In the genomic region with DNA sequence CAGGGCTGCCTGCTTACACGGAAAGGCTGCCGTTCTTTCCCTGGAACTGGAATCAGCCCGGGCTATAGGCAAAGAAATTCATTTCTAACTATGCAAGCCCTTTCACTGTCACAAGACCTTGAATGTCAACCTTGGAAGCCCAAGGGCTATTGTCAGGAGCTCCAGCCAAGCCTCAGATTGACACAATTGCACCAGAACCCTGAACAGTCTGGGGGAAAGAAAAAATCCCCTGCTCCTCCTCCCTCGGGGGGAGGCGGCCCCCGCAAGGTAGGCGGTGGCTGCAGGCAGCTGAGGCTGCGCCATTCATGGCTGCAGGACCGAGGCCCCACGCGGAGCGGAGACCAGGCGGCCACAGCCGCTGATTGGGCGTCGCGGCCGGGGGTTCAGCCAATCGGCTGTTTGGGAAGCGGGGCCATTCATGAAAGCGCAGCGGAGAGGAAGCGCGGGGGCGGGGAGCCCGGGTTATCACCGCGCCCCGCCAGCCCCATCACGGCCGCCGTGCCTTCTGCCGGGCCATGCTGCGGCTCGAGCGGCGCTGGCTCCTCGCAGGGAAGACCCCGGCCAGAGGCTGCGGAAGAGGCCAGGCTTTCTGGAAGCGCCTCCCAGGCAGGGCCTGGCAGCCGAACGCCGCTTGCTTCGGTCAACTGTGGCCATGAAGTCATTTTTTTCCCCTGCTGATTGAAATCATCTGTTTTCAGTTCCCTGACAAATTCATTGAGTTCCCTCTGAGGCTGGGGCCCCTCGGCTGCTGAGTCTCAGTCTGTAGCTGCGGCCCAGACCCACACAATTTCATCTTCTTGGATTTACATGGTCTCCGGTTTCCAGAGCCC, we compare ENCODE assay signal across 8 cellular contexts. TPM values are rescaled to one million over a fixed set of nuclear protein-coding genes. Genes with fewer than 3 reads are reported as not detected.
A peak's percentile ranks its signal among the peaks of the same experiment; 100 is the strongest.
DNase-seq lines count a peak whose midpoint lies in the region; ATAC-seq and TF ChIP-seq lines count a peak whose summit lies in the region.

No MANE protein-coding gene starts in this region.

- H3K4me1 ChIP-seq in HCT116 (ENCODE audit: control insufficient read depth in 1 of 2, insufficient read depth in 2 of 2, low read length in 2 of 2), result peaks cover 18 to 36% of the 10 kb centered on the region in 2 experiments
- H3K4me1 ChIP-seq in breast epithelium, result peaks cover 16 to 23% of the 10 kb centered on the region in 2 donors
- H3K4me1 ChIP-seq in spleen, result peaks cover 18 to 54% (median 35%) of the 10 kb centered on the region in 6 donors

- no peak; the same call in 1 of the 2 replicates for TF ChIP-seq RAD21 in HCT116 (IDR thresholded peaks at IDR 0.05; ENCODE audit: low read depth)

- 2 to 11% (median 3%) methylated on average over 21 to 48 of the region's 48 CpGs for whole genome bisulfite sequencing in spleen, 5 donors

- TF ChIP-seq CTCF in HCT116 (IDR thresholded peaks at IDR 0.05 in 2 of 3, conservative IDR thresholded peaks at IDR 0.05 in 1 of 3; ENCODE audit: borderline replicate concordance in 1 of 3, insufficient read depth in 1 of 3, low read depth in 2 of 3, low read length in 2 of 3) (no peak), WI38 (IDR thresholded peaks at IDR 0.05; ENCODE audit: low read depth, low read length) (no peak), breast epithelium (IDR thresholded peaks at IDR 0.05) (no peak), spleen (IDR thresholded peaks at IDR 0.05 in 8 of 11, conservative IDR thresholded peaks at IDR 0.05 in 3 of 11) (peak in 1 of 11 experiments; percentile 16)

- ATAC-seq in HCT116, result peak; percentile 98

- RAD21 ChIA-PET in HCT116 (lab: Charles Lee; ENCODE audit: low non-redundant PET in 1 of 2, low total read pairs in 2 of 2, uncharacterized antibody in 2 of 2, unreplicated experiment in 2 of 2), result no interaction called here

- peak overlapping the region; percentile 47 to 57 for H3K4me3 ChIP-seq in HCT116 (replicated peaks in 1 of 2; ENCODE audit: low read depth in 1 of 2, low read length in 2 of 2)
- H3K4me3 ChIP-seq in WI38 (ENCODE audit: low read depth, low read length), result peak overlapping the region; percentile 54
- peak overlapping the region; percentile 36 to 65 (median 51) for H3K4me3 ChIP-seq in breast epithelium
- peak overlapping the region in 7 of 8 donors; percentile 20 to 62 (median 34) for H3K4me3 ChIP-seq in spleen

- no peaks in the 10 kb centered on the region for H3K36me3 ChIP-seq in HCT116 (ENCODE audit: control insufficient read depth in 1 of 2, insufficient read depth in 2 of 2, low read length in 2 of 2)
- H3K36me3 ChIP-seq in breast epithelium, result no peaks in the 10 kb centered on the region
- no peaks in the 10 kb centered on the region for H3K36me3 ChIP-seq in spleen

- no TSS peak for BruUV-seq in HCT116 (replicated peaks; lab: Mats Ljungman, UMichigan)

- H3K9me2 ChIP-seq in HCT116 (ENCODE audit: insufficient read depth), result no peaks in the 10 kb centered on the region

- H2AFZ ChIP-seq in HCT116 (ENCODE audit: low read depth, low read length, poor library complexity, severe bottlenecking), result peak overlapping the region; percentile 64

- intact Hi-C loops in HCT116 (cut with micrococcal nuclease), result loop anchor here (5.0 kb wide), 1 partner anchor 146 kb away; no protein-coding TSS in a partner anchor
- intact Hi-C loops in breast epithelium (cut with DNase I; ENCODE audit: low total_unique reads), result no loop called here
- intact Hi-C loops in spleen (cut with DNase I; ENCODE audit: low total_unique reads), result no loop called here

- H3K27me3 ChIP-seq in HCT116 (ENCODE audit: insufficient read depth, low read length), result no peaks in the 10 kb centered on the region
- H3K27me3 ChIP-seq in breast epithelium, result no peaks in the 10 kb centered on the region
- H3K27me3 ChIP-seq in spleen (replicated peaks in 1 of 7), result peaks cover 0 to 4% (median 0%) of the 10 kb centered on the region in 7 donors

- H3K79me2 ChIP-seq in HCT116 (ENCODE audit: insufficient read depth, low read length), result no peaks in the 10 kb centered on the region

- peak; percentile 33 for TF ChIP-seq POLR2A in HCT116 (IDR thresholded peaks at IDR 0.05; ENCODE audit: borderline replicate concordance, extremely low read depth, insufficient read depth, insufficient read length)
- no peak for TF ChIP-seq POLR2A in breast epithelium (IDR thresholded peaks at IDR 0.05)
- TF ChIP-seq POLR2A in spleen (IDR thresholded peaks at IDR 0.05), result peak in 1 of 3 donors; percentile 25

- H3K9me3 ChIP-seq in HCT116 (ENCODE audit: control insufficient read depth in 1 of 2, insufficient read depth in 1 of 2, low read depth in 1 of 2, low read length in 2 of 2) (no peaks in the 10 kb centered on the region), breast epithelium (no peaks in the 10 kb centered on the region), spleen (no peaks in the 10 kb centered on the region)

- H3K27ac ChIP-seq in HCT116 (ENCODE audit: low read depth, low read length) (peak overlapping the region; percentile 63), breast epithelium (peak overlapping the region; percentile 74 to 89), spleen (peak overlapping the region; percentile 57 to 88 (median 84))

- CTCF ChIA-PET in HCT116 (lab: Charles Lee), result no interaction called here

- H3K9ac ChIP-seq in HCT116 (ENCODE audit: low read length), result peak overlapping the region; percentile 57

- DNase-seq in GM04504 (ENCODE audit: low read depth) (peak; percentile 90), HCT116 (ENCODE audit: low read depth, low spot score) (peak; percentile 74), NCI-H1092 (lab: John Stamatoyannopoulos, UW) (peak; percentile 94), breast epithelium (ENCODE audit: low spot score in 2 of 2) (peak; percentile 71 to 77), inferior parietal cortex (ENCODE audit: extremely low spot score) (peak; percentile 87), spleen (peak; percentile 95), NCI-H187 treated with DMSO at 0.1 percent for 48 hours (lab: John Stamatoyannopoulos, UW) (no peak)

- H3K4me2 ChIP-seq in HCT116 (ENCODE audit: low read length), result peak overlapping the region; percentile 90

- POLR2A ChIA-PET in HCT116 (lab: Charles Lee), result interaction anchor here (1.1 kb wide), 2 partner anchors 57 to 191 kb away, joined by 3 read pairs; no protein-coding TSS in a partner anchor

- no peaks in the 10 kb centered on the region for H4K20me1 ChIP-seq in HCT116 (ENCODE audit: insufficient read depth)

TF ChIP-seq in HCT116, 20 proteins besides CTCF, POLR2A, EP300 and RAD21:
- TF ChIP-seq POLR2AphosphoS5 (IDR thresholded peaks at IDR 0.05; ENCODE audit: low read depth, low read length) (peak; percentile 64), EZH2phosphoT487 (IDR thresholded peaks at IDR 0.05; ENCODE audit: borderline replicate concordance) (no peak), YY1 (IDR thresholded peaks at IDR 0.05; ENCODE audit: extremely low read depth, insufficient replicate concordance, low read depth, low read length) (peak; percentile 58), ZNF274 (IDR thresholded peaks at IDR 0.05; ENCODE audit: low read depth, low read length) (no peak), ZFX (IDR thresholded peaks at IDR 0.05) (0 out of 2 replicates have a peak, but pooled peaks have one; percentile 15), EGR1 (IDR thresholded peaks at IDR 0.05; ENCODE audit: low read depth) (peak; percentile 96), JUND (IDR thresholded peaks at IDR 0.05) (no peak), TCF7L2 (IDR thresholded peaks at IDR 0.05; ENCODE audit: borderline replicate concordance, extremely low read depth, insufficient read depth, insufficient read length) (peak; percentile 56), SP1 (IDR thresholded peaks at IDR 0.05; ENCODE audit: low read depth) (peak; percentile 52; the same call in 1 of the 2 replicates)
- TF ChIP-seq, protein P1, sequence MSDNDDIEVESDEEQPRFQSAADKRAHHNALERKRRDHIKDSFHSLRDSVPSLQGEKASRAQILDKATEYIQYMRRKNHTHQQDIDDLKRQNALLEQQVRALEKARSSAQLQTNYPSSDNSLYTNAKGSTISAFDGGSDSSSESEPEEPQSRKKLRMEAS (IDR thresholded peaks at IDR 0.05), result peak; percentile 84
- TF ChIP-seq, protein P2, sequence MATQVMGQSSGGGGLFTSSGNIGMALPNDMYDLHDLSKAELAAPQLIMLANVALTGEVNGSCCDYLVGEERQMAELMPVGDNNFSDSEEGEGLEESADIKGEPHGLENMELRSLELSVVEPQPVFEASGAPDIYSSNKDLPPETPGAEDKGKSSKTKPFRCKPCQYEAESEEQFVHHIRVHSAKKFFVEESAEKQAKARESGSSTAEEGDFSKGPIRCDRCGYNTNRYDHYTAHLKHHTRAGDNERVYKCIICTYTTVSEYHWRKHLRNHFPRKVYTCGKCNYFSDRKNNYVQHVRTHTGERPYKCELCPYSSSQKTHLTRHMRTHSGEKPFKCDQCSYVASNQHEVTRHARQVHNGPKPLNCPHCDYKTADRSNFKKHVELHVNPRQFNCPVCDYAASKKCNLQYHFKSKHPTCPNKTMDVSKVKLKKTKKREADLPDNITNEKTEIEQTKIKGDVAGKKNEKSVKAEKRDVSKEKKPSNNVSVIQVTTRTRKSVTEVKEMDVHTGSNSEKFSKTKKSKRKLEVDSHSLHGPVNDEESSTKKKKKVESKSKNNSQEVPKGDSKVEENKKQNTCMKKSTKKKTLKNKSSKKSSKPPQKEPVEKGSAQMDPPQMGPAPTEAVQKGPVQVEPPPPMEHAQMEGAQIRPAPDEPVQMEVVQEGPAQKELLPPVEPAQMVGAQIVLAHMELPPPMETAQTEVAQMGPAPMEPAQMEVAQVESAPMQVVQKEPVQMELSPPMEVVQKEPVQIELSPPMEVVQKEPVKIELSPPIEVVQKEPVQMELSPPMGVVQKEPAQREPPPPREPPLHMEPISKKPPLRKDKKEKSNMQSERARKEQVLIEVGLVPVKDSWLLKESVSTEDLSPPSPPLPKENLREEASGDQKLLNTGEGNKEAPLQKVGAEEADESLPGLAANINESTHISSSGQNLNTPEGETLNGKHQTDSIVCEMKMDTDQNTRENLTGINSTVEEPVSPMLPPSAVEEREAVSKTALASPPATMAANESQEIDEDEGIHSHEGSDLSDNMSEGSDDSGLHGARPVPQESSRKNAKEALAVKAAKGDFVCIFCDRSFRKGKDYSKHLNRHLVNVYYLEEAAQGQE (IDR thresholded peaks at IDR 0.05; ENCODE audit: low read depth), result no peak

RNA-seq across cellular contexts. Expression of a gene that starts 38.1 kb away (rescaled TPM):
- total RNA-seq in HCT116 (2021; ENCODE audit: unreplicated experiment), result not detected
- not detected in 2 replicates for polyA plus RNA-seq in HCT116 (2012)
- total RNA-seq in breast epithelium, result not detected
- not detected for total RNA-seq in spleen
- not detected for polyA plus RNA-seq in spleen
